ENCODE assay signal across 18 cellular contexts in the genomic region with DNA sequence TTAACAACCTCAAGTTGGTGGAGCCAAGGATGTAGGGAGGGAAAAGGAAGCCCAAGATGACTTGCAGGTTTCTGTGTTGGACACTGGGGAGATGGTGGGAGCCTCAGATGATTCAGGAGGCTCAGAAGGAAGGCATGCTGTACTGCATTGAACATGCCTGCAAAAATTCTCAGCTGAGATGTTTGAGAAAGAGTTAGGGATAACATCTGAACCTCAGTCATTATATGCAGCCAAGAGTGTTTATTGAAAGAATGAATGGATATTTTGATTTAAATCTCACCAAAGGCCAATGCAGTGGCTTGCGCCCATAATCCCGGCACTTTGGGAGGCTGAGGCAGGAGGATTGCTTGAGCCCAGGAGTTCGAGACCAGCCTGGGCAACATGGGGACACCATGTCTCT.
DNase-seq lines count a peak whose midpoint lies in the region; ATAC-seq, FAIRE-seq and TF ChIP-seq lines count a peak whose summit lies in the region.
"Had no signal": no experiment of that assay in that cellular context is flagged by ENCODE, and none has a peak within 500 bp of the region (broad histone marks: within the 10 kb centered on the region; RNA-seq: fewer than 3 reads in every experiment).

No MANE protein-coding gene starts in this region.

- ATAC-seq in HG02588 (IDR thresholded peaks at IDR 0.05; ENCODE audit: unreplicated experiment) (no peak), HG02885 (IDR thresholded peaks at IDR 0.05; ENCODE audit: poor library complexity, unreplicated experiment) (no peak)

- TF ChIP-seq CTCF in LNCaP clone FGC (IDR thresholded peaks at IDR 0.05; ENCODE audit: control insufficient read depth, extremely low read depth, insufficient read depth), result no peak
- no peak for TF ChIP-seq CTCF in H1 (IDR thresholded peaks at IDR 0.05; ENCODE audit: control extremely low read depth in 1 of 3, insufficient read depth in 1 of 3, low read depth in 1 of 3, low read length in 3 of 3)

- H3K27me3 ChIP-seq in H1 (replicated peaks in 1 of 4; ENCODE audit: control insufficient read depth in 3 of 4, extremely low read depth in 1 of 4, insufficient read depth in 3 of 4, low read length in 3 of 4), result no peaks in the 10 kb centered on the region
- H3K27me3 ChIP-seq: BLaER1 had no signal

- H2AK5ac ChIP-seq in H1 (ENCODE audit: low read depth, low read length), result no peak overlapping the region

- no peak overlapping the region for H2BK5ac ChIP-seq in H1 (ENCODE audit: low read depth, low read length)

- no peak overlapping the region for H3K18ac ChIP-seq in H1 (ENCODE audit: extremely low read depth, low read length)

- no peak overlapping the region for H2BK12ac ChIP-seq in H1 (ENCODE audit: low read depth, low read length)

- H3K79me2 ChIP-seq in H1 (ENCODE audit: control insufficient read depth in 1 of 2, insufficient read depth in 2 of 2, low read length in 2 of 2), result no peaks in the 10 kb centered on the region

- no peak for TF ChIP-seq POLR2A in H1 (IDR thresholded peaks at IDR 0.05; ENCODE audit: control extremely low read depth in 1 of 2, low read depth in 2 of 2, low read length in 2 of 2)

- H4K8ac ChIP-seq in H1 (ENCODE audit: extremely low read depth, insufficient read depth, low read length), result no peak overlapping the region

- no peak overlapping the region for H4K5ac ChIP-seq in H1 (ENCODE audit: insufficient read length, low read depth, low read length)

- H4K20me1 ChIP-seq in H1 (replicated peaks in 1 of 2; ENCODE audit: control insufficient read depth in 1 of 2, insufficient read depth in 2 of 2, low read length in 2 of 2), result no peaks in the 10 kb centered on the region
- H4K20me1 ChIP-seq: BLaER1 had no signal

- H3K4me2 ChIP-seq in H1 (ENCODE audit: insufficient read depth in 1 of 2, low read depth in 2 of 2, low read length in 2 of 2), result no peak overlapping the region
- H3K4me2 ChIP-seq: BLaER1 had no signal

- no peaks in the 10 kb centered on the region for H3K79me1 ChIP-seq in H1 (ENCODE audit: low read depth, low read length)

- no peak for TF ChIP-seq RAD21 in H1 (IDR thresholded peaks at IDR 0.05 in 1 of 2, conservative IDR thresholded peaks at IDR 0.05 in 1 of 2; ENCODE audit: low read depth in 2 of 2, low read length in 2 of 2)

- H3K56ac ChIP-seq in H1 (replicated peaks; ENCODE audit: insufficient read length, low read depth, low read length), result no peak overlapping the region

- TF ChIP-seq EP300 in H1 (IDR thresholded peaks at IDR 0.05; ENCODE audit: borderline replicate concordance in 1 of 2, low read depth in 2 of 2, low read length in 2 of 2), result no peak

- no peak overlapping the region for H2BK120ac ChIP-seq in H1 (replicated peaks; ENCODE audit: low read depth, low read length)

- DNase-seq in LNCaP clone FGC (ENCODE audit: low read depth) (peak; percentile 23), H1 (ENCODE audit: low read depth in 1 of 2, low spot score in 2 of 2) (no peak), mesenteric fat pad (ENCODE audit: low spot score) (peak; percentile 33), NOMO-1 (lab: John Stamatoyannopoulos, UW; ENCODE audit: unreplicated experiment in 2 of 2) (no peak)
- DNase-seq: Calu3; CD4-positive, alpha-beta T cell; CD8-positive, alpha-beta memory T cell; DMS53; DMS79 treated with DMSO at 0.1 percent for 48 hours; GF-D8; GOT3; H7; HCEC 1CT had no signal

- CTCF ChIA-PET in H1 (lab: Charles Lee; ENCODE audit: partially characterized antibody), result interaction anchor here (0.6 to 1.8 kb wide), 4 partner anchors 9 to 99 kb away, joined by 3 to 4 read pairs (median 3); no protein-coding TSS in a partner anchor

- H3K4me3 ChIP-seq in LNCaP clone FGC (ENCODE audit: low read depth, low read length) (no peak overlapping the region), H1 (ENCODE audit: extremely low read depth in 1 of 4, insufficient read depth in 2 of 4, low read depth in 3 of 4, low read length in 4 of 4) (no peak overlapping the region)
- H3K4me3 ChIP-seq: BLaER1 had no signal

- no peaks in the 10 kb centered on the region for H3K9me3 ChIP-seq in H1 (ENCODE audit: insufficient read depth in 2 of 2, low read depth in 1 of 2, low read length in 1 of 2)
- H3K9me3 ChIP-seq: BLaER1 had no signal

- H3K4ac ChIP-seq in H1 (replicated peaks; ENCODE audit: insufficient read length, low read depth, low read length), result no peak overlapping the region

- H2BK20ac ChIP-seq in H1 (ENCODE audit: low read length), result no peak overlapping the region

- H4K91ac ChIP-seq in H1 (replicated peaks; ENCODE audit: insufficient read length, low read length), result peak overlapping the region; percentile 57

- H3K23ac ChIP-seq in H1 (ENCODE audit: insufficient read length), result no peak overlapping the region

- no peaks in the 10 kb centered on the region for H3K23me2 ChIP-seq in H1 (ENCODE audit: low read depth, low read length)

- H3K14ac ChIP-seq in H1 (ENCODE audit: insufficient read length), result no peak overlapping the region

- no peak overlapping the region for H3K27ac ChIP-seq in H1 (ENCODE audit: low read depth, low read length)
- H3K27ac ChIP-seq: BLaER1 had no signal

- POLR2A ChIA-PET in H1 (lab: Charles Lee; ENCODE audit: partially characterized antibody), result no interaction called here

- H2AFZ ChIP-seq in H1 (ENCODE audit: low read length), result no peak overlapping the region

- H3K9ac ChIP-seq in H1 (replicated peaks in 1 of 4; ENCODE audit: extremely low read depth in 1 of 4, low read depth in 3 of 4, low read length in 3 of 4), result no peak overlapping the region
- H3K9ac ChIP-seq: BLaER1 had no signal

- H3K4me1 ChIP-seq in H1 (replicated peaks in 1 of 4; ENCODE audit: control insufficient read depth in 3 of 4, insufficient read depth in 4 of 4, low read length in 3 of 4), result peaks cover 0 to 11% (median 0%) of the 10 kb centered on the region in 4 experiments; a peak in 3 of 7 replicates

- 100% methylated on average over 3 of the region's 3 CpGs; no CpG with 5 or more reads in 1 of the 2 experiments for WGBS in H1 (ENCODE audit: extremely low coverage in 1 of 2, insufficient coverage in 1 of 2, insufficient read length in 1 of 2, insufficient replicate concordance in 2 of 2, low coverage in 1 of 2, low lambda C conversion rate in 2 of 2, missing lambda C conversion rate in 1 of 2), 2 experiments

- no peak for FAIRE-seq in H1 (lab: Jason Lieb, UNC)
- FAIRE-seq: GM12891, GM18507 had no signal

- no peaks in the 10 kb centered on the region for H3K36me3 ChIP-seq in H1 (ENCODE audit: control insufficient read depth in 2 of 4, insufficient read depth in 4 of 4, low read length in 3 of 4)
- H3K36me3 ChIP-seq: BLaER1 had no signal

- H2BK15ac ChIP-seq in H1 (ENCODE audit: low read length), result no peak overlapping the region

TF ChIP-seq in H1, 55 proteins besides CTCF, POLR2A, EP300 and RAD21:
- TF ChIP-seq RXRA (IDR thresholded peaks at IDR 0.05; ENCODE audit: insufficient read depth, low read depth, low read length) (no peak), BACH1 (IDR thresholded peaks at IDR 0.05; ENCODE audit: low read length) (no peak), CREB1 (IDR thresholded peaks at IDR 0.05) (no peak), CHD2 (IDR thresholded peaks at IDR 0.05; ENCODE audit: low read length) (no peak), RFX5 (IDR thresholded peaks at IDR 0.05; ENCODE audit: borderline replicate concordance, low read depth, low read length) (no peak)

Comparison
In these comparisons a context has a peak if more than half of its experiments do, and no peak if none do; other contexts are left out.
1. DNase-seq: peak in LNCaP clone FGC (single experiment) and mesenteric fat pad (single experiment); none in H1 (0 of 2) and NOMO-1 (0 of 2).